ENCODE assay signal across 8 cellular contexts in genomic region chr6:105646391-105646867, GRCh38.
DNase-seq lines count a peak whose midpoint lies in the region; ATAC-seq, FAIRE-seq and TF ChIP-seq lines count a peak whose summit lies in the region.

No MANE protein-coding gene starts in this region.

- no peaks in the 10 kb centered on the region for H3K79me2 ChIP-seq in GM12878 (ENCODE audit: control insufficient read depth, insufficient read depth, low read length)

- BruUV-seq in GM12878 (replicated peaks; lab: Mats Ljungman, UMichigan): no TSS peak

- RAD21 ChIA-PET in GM12878 (lab: Charles Lee; ENCODE audit: unreplicated experiment): interaction anchor here (0.5 to 6.7 kb wide), 32 partner anchors 11 to 597 kb away, joined by 3 to 72 read pairs (median 4); partner anchors contain the start of gene PRDM1

- H3K4me1 ChIP-seq in GM12878 (ENCODE audit: control insufficient read depth, insufficient read depth, low read length) (peaks cover 51% of the 10 kb centered on the region), ascending aorta (no peaks in the 10 kb centered on the region), sigmoid colon (peaks cover 0 to 25% (median 19%) of the 10 kb centered on the region in 4 donors)

- H3K4me2 ChIP-seq in GM12878 (ENCODE audit: control insufficient read depth, insufficient read depth): peak overlapping the region; percentile 64

- ATAC-seq in HG03521 (IDR thresholded peaks at IDR 0.05; ENCODE audit: unreplicated experiment): peak; percentile 82
- ATAC-seq in GM12878: peak; percentile 91

- H3K27me3 ChIP-seq in GM12878 (replicated peaks in 1 of 2; ENCODE audit: control insufficient read depth in 2 of 2, insufficient read depth in 2 of 2, low read length in 1 of 2) (no peaks in the 10 kb centered on the region; a peak in 1 of 4 replicates), ascending aorta (no peaks in the 10 kb centered on the region), sigmoid colon (no peaks in the 10 kb centered on the region)

- H3K9ac ChIP-seq in GM12878 (ENCODE audit: control insufficient read depth, insufficient read depth, low read length): no peak overlapping the region

- TF ChIP-seq EP300 in GM12878 (IDR thresholded peaks at IDR 0.05; ENCODE audit: borderline replicate concordance in 1 of 2, control insufficient read depth in 1 of 2, low read depth in 2 of 2, low read length in 2 of 2): peak; percentile 100
- no peak for TF ChIP-seq EP300 in sigmoid colon (IDR thresholded peaks at IDR 0.05)

- POLR2A ChIA-PET in GM12878 (lab: Charles Lee): interaction anchor here (0.6 to 1.6 kb wide), 10 partner anchors 45 to 193 kb away, joined by 3 to 9 read pairs (median 4); no protein-coding TSS in a partner anchor

- intact Hi-C loops in GM12878 (cut with micrococcal nuclease; ENCODE audit: unreplicated experiment) (loop anchor here (1.0 to 5.0 kb wide), 10 partner anchors 45 to 518 kb away; no protein-coding TSS in a partner anchor), ascending aorta (cut with DNase I) (no loop called here), sigmoid colon (cut with DNase I) (no loop called here)

- no peak overlapping the region; the same call in 1 of the 2 replicates for H3K4me3 ChIP-seq in GM12865 (ENCODE audit: low read depth, low read length)
- H3K4me3 ChIP-seq in GM12878: 0 out of 2 replicates have a peak overlapping the region, but pooled peaks have one; percentile 22
- H3K4me3 ChIP-seq in ascending aorta: no peak overlapping the region
- no peak overlapping the region for H3K4me3 ChIP-seq in sigmoid colon

- no peak overlapping the region; the same call in 1 of the 2 replicates for H2AFZ ChIP-seq in GM12878 (ENCODE audit: control insufficient read depth, low read depth, low read length)

- TF ChIP-seq POLR2A in GM12878 (IDR thresholded peaks at IDR 0.05; ENCODE audit: low read depth, low read length) (0 out of 2 replicates have a peak, but pooled peaks have one; percentile 25), sigmoid colon (IDR thresholded peaks at IDR 0.05) (no peak)

- H3K9me3 ChIP-seq in GM12878 (replicated peaks; ENCODE audit: control insufficient read depth, insufficient read depth, low read length) (no peaks in the 10 kb centered on the region; the same call in 2 of the 3 replicates), ascending aorta (no peaks in the 10 kb centered on the region), sigmoid colon (no peaks in the 10 kb centered on the region)

- H3K27ac ChIP-seq in GM12878 (ENCODE audit: control insufficient read depth, insufficient read depth) (peak overlapping the region; percentile 72), ascending aorta (no peak overlapping the region), sigmoid colon (peak overlapping the region in 2 of 4 donors; percentile 66 to 74)

- SMC1A ChIA-PET in GM12878 (lab: Charles Lee; ENCODE audit: uncharacterized antibody, unreplicated experiment): interaction anchor here (0.5 to 11.2 kb wide), 31 partner anchors 9 to 576 kb away, joined by 3 to 115 read pairs (median 4); partner anchors contain the start of gene PRDM1

- DNase-seq in GM12865 (ENCODE audit: low read depth) (peak; percentile 97), GM20000 (ENCODE audit: low spot score) (peak; percentile 69), GM12878 (ENCODE audit: low read depth, low spot score) (peak; percentile 100), ascending aorta (ENCODE audit: low spot score in 2 of 2) (no peak), HTR-8/SVneo (ENCODE audit: insufficient read length, low spot score) (no peak), sigmoid colon (no peak), islet precursor cell (no peak)

- CTCF ChIA-PET in GM12878 (lab: Yijun Ruan, JAX): interaction anchor here (1.2 to 4.0 kb wide), 12 partner anchors 40 to 215 kb away, joined by 3 to 28 read pairs (median 7); no protein-coding TSS in a partner anchor

- no peaks in the 10 kb centered on the region for H3K36me3 ChIP-seq in GM12878 (ENCODE audit: control insufficient read depth in 2 of 2, insufficient read depth in 2 of 2, low read length in 1 of 2)
- H3K36me3 ChIP-seq in ascending aorta: no peaks in the 10 kb centered on the region
- no peaks in the 10 kb centered on the region for H3K36me3 ChIP-seq in sigmoid colon

- H4K20me1 ChIP-seq in GM12878 (ENCODE audit: control insufficient read depth, insufficient read depth): no peaks in the 10 kb centered on the region

- 3% methylated on average over 5 of the region's 5 CpGs for WGBS in GM12878 (ENCODE audit: insufficient coverage, insufficient replicate concordance, low lambda C conversion rate, missing lambda C conversion rate)
- WGBS in sigmoid colon, 2 donors: 65 to 79% methylated on average over 5 of the region's 5 CpGs

- in situ Hi-C loops in GM12878 (cut with MboI): loop anchor here (5.0 kb wide), 1 partner anchor 159 kb away; no protein-coding TSS in a partner anchor

- TF ChIP-seq CTCF in GM12865 (IDR thresholded peaks at IDR 0.05; ENCODE audit: insufficient read depth, low read depth, low read length, missing control alignments) (no peak), GM20000 (IDR thresholded peaks at IDR 0.05; ENCODE audit: extremely low read depth, missing control alignments) (no peak), GM12878 (IDR thresholded peaks at IDR 0.05 in 2 of 3, conservative IDR thresholded peaks at IDR 0.05 in 1 of 3; ENCODE audit: control insufficient read depth in 2 of 3, extremely low read depth in 1 of 3, insufficient read depth in 1 of 3, low read depth in 3 of 3, low read length in 3 of 3) (no peak), ascending aorta (IDR thresholded peaks at IDR 0.05) (no peak), sigmoid colon (IDR thresholded peaks at IDR 0.05) (no peak)

- TF ChIP-seq RAD21 in GM12878 (IDR thresholded peaks at IDR 0.05; ENCODE audit: insufficient read depth, low read depth, low read length): peak; percentile 32; the same call in 1 of the 2 replicates

- FAIRE-seq in GM12878 (lab: Jason Lieb, UNC) (peak; percentile 93), HTR-8/SVneo (lab: Jason Lieb, UNC) (no peak)

TF ChIP-seq in GM12878, 131 proteins besides CTCF, POLR2A, EP300 and RAD21 (continues in another document):
- TF ChIP-seq MTA2 (IDR thresholded peaks at IDR 0.05; ENCODE audit: low read depth) (peak; percentile 100), CREB1 (IDR thresholded peaks at IDR 0.05; ENCODE audit: low read depth) (peak; percentile 81), ZNF384 (IDR thresholded peaks at IDR 0.05; ENCODE audit: borderline replicate concordance, low read depth, low read length) (peak; percentile 63; the same call in 1 of the 2 replicates), JUND (IDR thresholded peaks at IDR 0.05; ENCODE audit: low read depth, low read length) (peak; percentile 97), ZNF274 (IDR thresholded peaks at IDR 0.05; ENCODE audit: insufficient read depth, insufficient read length) (no peak), TCF12 (IDR thresholded peaks at IDR 0.05; ENCODE audit: low read depth, low read length) (peak; percentile 93), KDM1A (IDR thresholded peaks at IDR 0.05; ENCODE audit: borderline replicate concordance) (no peak), POLR2AphosphoS5 (IDR thresholded peaks at IDR 0.05; ENCODE audit: low read length) (peak; percentile 51; the same call in 1 of the 2 replicates), POLR2AphosphoS2 (IDR thresholded peaks at IDR 0.05; ENCODE audit: low read depth, low read length) (no peak), GABPA (IDR thresholded peaks at IDR 0.05; ENCODE audit: low read depth) (peak; percentile 77), ZNF622 (IDR thresholded peaks at IDR 0.05) (no peak), PAX8 (IDR thresholded peaks at IDR 0.05) (no peak), SIN3A (IDR thresholded peaks at IDR 0.05; ENCODE audit: low read depth, low read length) (no peak; the same call in 1 of the 2 replicates), MLLT1 (IDR thresholded peaks at IDR 0.05) (peak; percentile 98), HDGF (IDR thresholded peaks at IDR 0.05) (no peak), FOS (IDR thresholded peaks at IDR 0.05; ENCODE audit: borderline replicate concordance, extremely low read depth, insufficient read length) (no peak), EGR1 (IDR thresholded peaks at IDR 0.05; ENCODE audit: borderline replicate concordance in 1 of 2, low read depth in 2 of 2, low read length in 2 of 2) (peak in 1 of 2 experiments; percentile 17; a peak in 1 of 3 replicates)
- TF ChIP-seq, protein P1, sequence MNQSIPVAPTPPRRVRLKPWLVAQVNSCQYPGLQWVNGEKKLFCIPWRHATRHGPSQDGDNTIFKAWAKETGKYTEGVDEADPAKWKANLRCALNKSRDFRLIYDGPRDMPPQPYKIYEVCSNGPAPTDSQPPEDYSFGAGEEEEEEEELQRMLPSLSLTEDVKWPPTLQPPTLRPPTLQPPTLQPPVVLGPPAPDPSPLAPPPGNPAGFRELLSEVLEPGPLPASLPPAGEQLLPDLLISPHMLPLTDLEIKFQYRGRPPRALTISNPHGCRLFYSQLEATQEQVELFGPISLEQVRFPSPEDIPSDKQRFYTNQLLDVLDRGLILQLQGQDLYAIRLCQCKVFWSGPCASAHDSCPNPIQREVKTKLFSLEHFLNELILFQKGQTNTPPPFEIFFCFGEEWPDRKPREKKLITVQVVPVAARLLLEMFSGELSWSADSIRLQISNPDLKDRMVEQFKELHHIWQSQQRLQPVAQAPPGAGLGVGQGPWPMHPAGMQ (IDR thresholded peaks at IDR 0.05; ENCODE audit: borderline replicate concordance): peak; percentile 6; the same call in 1 of the 2 replicates

Comparison
In these comparisons a context has a peak if more than half of its experiments do, and no peak if none do; other contexts are left out.
1. DNase-seq: peak in GM12865 (single experiment), GM20000 (single experiment) and GM12878 (single experiment); none in ascending aorta (0 of 2), HTR-8/SVneo (single experiment), sigmoid colon (single experiment) and islet precursor cell (single experiment).